In genomic region chr9:14314424-14314928, GRCh38 we compare ENCODE assay signal across 8 cellular contexts. TPM values are rescaled to one million over a fixed set of nuclear protein-coding genes. Genes with fewer than 3 reads are reported as not detected.
DNase-seq lines count a peak whose midpoint lies in the region; ATAC-seq and TF ChIP-seq lines count a peak whose summit lies in the region.

No MANE protein-coding gene starts in this region.

- DNase-seq in DMS79 treated with DMSO at 0.1 percent for 48 hours (lab: John Stamatoyannopoulos, UW) (peak; percentile 87), Peyer's patch (peak; percentile 24 to 88 (median 83)), choroid plexus epithelial cell (ENCODE audit: low read depth) (peak; percentile 96), kidney tubule cell (ENCODE audit: low spot score) (peak; percentile 94), spleen (no peak)

- H3K4me1 ChIP-seq in Peyer's patch (peaks cover 0 to 6% (median under 1%) of the 10 kb centered on the region in 4 donors), spleen (peaks cover 3 to 76% (median 37%) of the 10 kb centered on the region in 6 donors)

- WGBS in spleen, 5 donors, result 1 to 2% (median 1%) methylated on average over 21 of the region's 21 CpGs

- H3K4me3 ChIP-seq in Peyer's patch (peak overlapping the region; percentile 43 to 90 (median 70)), choroid plexus epithelial cell (ENCODE audit: low read depth, low read length) (peak overlapping the region; percentile 83), spleen (peak overlapping the region; percentile 42 to 79 (median 55))

- ATAC-seq in HG03175 (IDR thresholded peaks at IDR 0.05; ENCODE audit: unreplicated experiment) (peak; percentile 1), HG02840 (IDR thresholded peaks at IDR 0.05; ENCODE audit: low FRiP score, unreplicated experiment) (no peak), HG03108 (IDR thresholded peaks at IDR 0.05; ENCODE audit: unreplicated experiment) (no peak)

- H3K9me3 ChIP-seq in Peyer's patch (no peaks in the 10 kb centered on the region), spleen (no peaks in the 10 kb centered on the region)

- peak overlapping the region; percentile 70 to 98 (median 90) for H3K27ac ChIP-seq in Peyer's patch
- peak overlapping the region; percentile 75 to 95 (median 91) for H3K27ac ChIP-seq in spleen

- H3K27me3 ChIP-seq in Peyer's patch (no peaks in the 10 kb centered on the region), spleen (replicated peaks in 1 of 7) (peaks cover 0 to 82% (median 24%) of the 10 kb centered on the region in 7 donors)

- no peaks in the 10 kb centered on the region for H3K36me3 ChIP-seq in Peyer's patch
- no peaks in the 10 kb centered on the region for H3K36me3 ChIP-seq in spleen

- TF ChIP-seq POLR2A in Peyer's patch (IDR thresholded peaks at IDR 0.05), result peak; percentile 31 to 82
- peak in 1 of 3 donors; percentile 65 for TF ChIP-seq POLR2A in spleen (IDR thresholded peaks at IDR 0.05)

- intact Hi-C loops in spleen (cut with DNase I; ENCODE audit: low total_unique reads), result loop anchor here (10.0 kb wide), 1 partner anchor 220 kb away; no protein-coding TSS in a partner anchor

- peak in 1 of 6 experiments; percentile 1 for TF ChIP-seq CTCF in Peyer's patch (IDR thresholded peaks at IDR 0.05)
- TF ChIP-seq CTCF in choroid plexus epithelial cell (conservative IDR thresholded peaks at IDR 0.05; ENCODE audit: low read depth, low read length), result no peak
- TF ChIP-seq CTCF in spleen (IDR thresholded peaks at IDR 0.05 in 8 of 11, conservative IDR thresholded peaks at IDR 0.05 in 3 of 11), result no peak

RNA-seq across cellular contexts. Expression of gene NFIB, which starts 0.5 kb away (rescaled TPM):
- 100 to 1,000 TPM in 3 of 4 donors, 10 to 100 TPM in 1; 89.7 to 229 (median 159) TPM for total RNA-seq in Peyer's patch
- 10 to 100 TPM; 45.1 to 96.8 (median 56.3) TPM for total RNA-seq in spleen
- 1 to 10 TPM; 3.6 to 5.6 (median 3.6) TPM for polyA plus RNA-seq in spleen
